In the genomic region with DNA sequence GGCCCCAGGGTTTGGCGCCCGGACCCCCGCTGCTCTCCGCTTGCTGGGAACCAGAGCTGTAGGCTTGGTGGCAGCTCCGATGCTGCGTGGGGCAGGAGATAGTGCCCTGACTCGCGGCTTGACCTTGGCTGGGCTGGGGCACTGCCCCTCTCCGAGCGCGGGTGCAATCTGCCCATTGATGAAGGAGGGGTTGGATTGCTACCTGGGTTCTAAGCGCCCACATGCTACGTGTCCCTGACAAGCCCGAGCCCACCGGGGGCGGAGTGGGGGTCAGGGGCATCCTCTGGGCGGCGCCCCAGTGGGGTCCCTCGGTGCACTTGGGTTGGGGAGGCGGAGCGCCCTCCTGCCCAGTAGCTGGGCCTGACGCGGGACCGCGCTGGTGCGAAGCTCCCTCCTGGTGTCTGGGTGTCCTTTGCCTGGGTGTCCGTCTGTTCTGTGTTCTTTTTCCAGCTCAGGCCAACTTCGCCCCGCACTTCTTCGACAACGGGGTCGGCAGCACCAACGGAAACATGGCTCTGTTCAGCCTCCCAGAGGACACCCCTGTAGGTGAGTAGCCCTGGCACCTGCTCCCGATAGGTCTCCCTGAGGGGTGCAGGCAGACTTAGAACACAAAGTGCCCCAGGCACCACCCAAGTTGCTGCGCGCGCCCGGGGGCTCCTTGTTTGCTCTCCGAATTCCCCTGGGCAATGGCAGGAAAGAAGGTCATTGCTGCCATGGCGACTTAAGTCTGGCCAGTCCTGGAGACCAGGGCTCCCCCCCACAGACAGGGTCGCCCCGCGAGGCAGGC, we compare ENCODE assay signal across 2 cellular contexts.
TF ChIP-seq lines count a peak whose summit lies in the region.

No MANE protein-coding gene starts in this region.

TF ChIP-seq in A549, 52 proteins besides CTCF, POLR2A, EP300 and RAD21:
- TF ChIP-seq TFCP2L1 (CRISPR knock-in tag; IDR thresholded peaks at IDR 0.05) (no peak), RCOR1 (IDR thresholded peaks at IDR 0.05; ENCODE audit: low read depth, low read length) (no peak), ZSCAN20 (CRISPR knock-in tag; IDR thresholded peaks at IDR 0.05) (no peak), MYC (IDR thresholded peaks at IDR 0.05; ENCODE audit: borderline replicate concordance, low read length) (no peak), CHD4 (IDR thresholded peaks at IDR 0.05; ENCODE audit: borderline replicate concordance) (no peak), RARB (CRISPR knock-in tag; IDR thresholded peaks at IDR 0.05) (no peak), ZC3H11A (IDR thresholded peaks at IDR 0.05) (no peak), NFE2L2 (conservative IDR thresholded peaks at IDR 0.05; ENCODE audit: low read length) (no peak), FOXS1 (CRISPR knock-in tag; IDR thresholded peaks at IDR 0.05) (no peak), CBX8 (IDR thresholded peaks at IDR 0.05) (no peak), PHF8 (IDR thresholded peaks at IDR 0.05; ENCODE audit: borderline replicate concordance, low read depth) (no peak), POLR2AphosphoS2 (conservative IDR thresholded peaks at IDR 0.05; ENCODE audit: low read length) (no peak), RNF2 (IDR thresholded peaks at IDR 0.05; ENCODE audit: borderline replicate concordance, low read depth) (no peak), HEYL (CRISPR knock-in tag; IDR thresholded peaks at IDR 0.05) (no peak), KDM5A (IDR thresholded peaks at IDR 0.05) (no peak)
- TF ChIP-seq, protein P1, sequence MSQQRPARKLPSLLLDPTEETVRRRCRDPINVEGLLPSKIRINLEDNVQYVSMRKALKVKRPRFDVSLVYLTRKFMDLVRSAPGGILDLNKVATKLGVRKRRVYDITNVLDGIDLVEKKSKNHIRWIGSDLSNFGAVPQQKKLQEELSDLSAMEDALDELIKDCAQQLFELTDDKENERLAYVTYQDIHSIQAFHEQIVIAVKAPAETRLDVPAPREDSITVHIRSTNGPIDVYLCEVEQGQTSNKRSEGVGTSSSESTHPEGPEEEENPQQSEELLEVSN (IDR thresholded peaks at IDR 0.05; ENCODE audit: borderline replicate concordance, low read depth): no peak
- TF ChIP-seq, protein P2, sequence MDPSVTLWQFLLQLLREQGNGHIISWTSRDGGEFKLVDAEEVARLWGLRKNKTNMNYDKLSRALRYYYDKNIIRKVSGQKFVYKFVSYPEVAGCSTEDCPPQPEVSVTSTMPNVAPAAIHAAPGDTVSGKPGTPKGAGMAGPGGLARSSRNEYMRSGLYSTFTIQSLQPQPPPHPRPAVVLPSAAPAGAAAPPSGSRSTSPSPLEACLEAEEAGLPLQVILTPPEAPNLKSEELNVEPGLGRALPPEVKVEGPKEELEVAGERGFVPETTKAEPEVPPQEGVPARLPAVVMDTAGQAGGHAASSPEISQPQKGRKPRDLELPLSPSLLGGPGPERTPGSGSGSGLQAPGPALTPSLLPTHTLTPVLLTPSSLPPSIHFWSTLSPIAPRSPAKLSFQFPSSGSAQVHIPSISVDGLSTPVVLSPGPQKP (IDR thresholded peaks at IDR 0.05; ENCODE audit: low read depth, low read length): no peak
- TF ChIP-seq, protein P3, sequence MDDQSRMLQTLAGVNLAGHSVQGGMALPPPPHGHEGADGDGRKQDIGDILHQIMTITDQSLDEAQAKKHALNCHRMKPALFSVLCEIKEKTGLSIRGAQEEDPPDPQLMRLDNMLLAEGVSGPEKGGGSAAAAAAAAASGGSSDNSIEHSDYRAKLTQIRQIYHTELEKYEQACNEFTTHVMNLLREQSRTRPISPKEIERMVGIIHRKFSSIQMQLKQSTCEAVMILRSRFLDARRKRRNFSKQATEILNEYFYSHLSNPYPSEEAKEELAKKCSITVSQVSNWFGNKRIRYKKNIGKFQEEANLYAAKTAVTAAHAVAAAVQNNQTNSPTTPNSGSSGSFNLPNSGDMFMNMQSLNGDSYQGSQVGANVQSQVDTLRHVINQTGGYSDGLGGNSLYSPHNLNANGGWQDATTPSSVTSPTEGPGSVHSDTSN (IDR thresholded peaks at IDR 0.05): no peak
TF ChIP-seq in A549: peak in this region for 0.

TF ChIP-seq in GM12878, 131 proteins besides CTCF, POLR2A, EP300 and RAD21:
- no peak for TF ChIP-seq CBFB (IDR thresholded peaks at IDR 0.05; ENCODE audit: low read depth)
- no peak for TF ChIP-seq SP1 (IDR thresholded peaks at IDR 0.05; ENCODE audit: low read depth, low read length)
- no peak for TF ChIP-seq ZZZ3 (IDR thresholded peaks at IDR 0.05; ENCODE audit: control insufficient read depth, insufficient read length, low read depth)
- no peak for TF ChIP-seq NBN (IDR thresholded peaks at IDR 0.05)
- TF ChIP-seq STAT1 (conservative IDR thresholded peaks at IDR 0.05): no peak
- TF ChIP-seq FOXM1 (IDR thresholded peaks at IDR 0.05; ENCODE audit: low read depth, low read length): no peak
- TF ChIP-seq, protein P4, sequence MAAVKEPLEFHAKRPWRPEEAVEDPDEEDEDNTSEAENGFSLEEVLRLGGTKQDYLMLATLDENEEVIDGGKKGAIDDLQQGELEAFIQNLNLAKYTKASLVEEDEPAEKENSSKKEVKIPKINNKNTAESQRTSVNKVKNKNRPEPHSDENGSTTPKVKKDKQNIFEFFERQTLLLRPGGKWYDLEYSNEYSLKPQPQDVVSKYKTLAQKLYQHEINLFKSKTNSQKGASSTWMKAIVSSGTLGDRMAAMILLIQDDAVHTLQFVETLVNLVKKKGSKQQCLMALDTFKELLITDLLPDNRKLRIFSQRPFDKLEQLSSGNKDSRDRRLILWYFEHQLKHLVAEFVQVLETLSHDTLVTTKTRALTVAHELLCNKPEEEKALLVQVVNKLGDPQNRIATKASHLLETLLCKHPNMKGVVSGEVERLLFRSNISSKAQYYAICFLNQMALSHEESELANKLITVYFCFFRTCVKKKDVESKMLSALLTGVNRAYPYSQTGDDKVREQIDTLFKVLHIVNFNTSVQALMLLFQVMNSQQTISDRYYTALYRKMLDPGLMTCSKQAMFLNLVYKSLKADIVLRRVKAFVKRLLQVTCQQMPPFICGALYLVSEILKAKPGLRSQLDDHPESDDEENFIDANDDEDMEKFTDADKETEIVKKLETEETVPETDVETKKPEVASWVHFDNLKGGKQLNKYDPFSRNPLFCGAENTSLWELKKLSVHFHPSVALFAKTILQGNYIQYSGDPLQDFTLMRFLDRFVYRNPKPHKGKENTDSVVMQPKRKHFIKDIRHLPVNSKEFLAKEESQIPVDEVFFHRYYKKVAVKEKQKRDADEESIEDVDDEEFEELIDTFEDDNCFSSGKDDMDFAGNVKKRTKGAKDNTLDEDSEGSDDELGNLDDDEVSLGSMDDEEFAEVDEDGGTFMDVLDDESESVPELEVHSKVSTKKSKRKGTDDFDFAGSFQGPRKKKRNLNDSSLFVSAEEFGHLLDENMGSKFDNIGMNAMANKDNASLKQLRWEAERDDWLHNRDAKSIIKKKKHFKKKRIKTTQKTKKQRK (IDR thresholded peaks at IDR 0.05; ENCODE audit: low read depth, low read length): no peak
- TF ChIP-seq, protein P5, sequence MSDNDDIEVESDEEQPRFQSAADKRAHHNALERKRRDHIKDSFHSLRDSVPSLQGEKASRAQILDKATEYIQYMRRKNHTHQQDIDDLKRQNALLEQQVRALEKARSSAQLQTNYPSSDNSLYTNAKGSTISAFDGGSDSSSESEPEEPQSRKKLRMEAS (IDR thresholded peaks at IDR 0.05; ENCODE audit: low read depth, low read length): no peak
- no peak for TF ChIP-seq SRF (IDR thresholded peaks at IDR 0.05; ENCODE audit: low read depth in 2 of 2, low read length in 2 of 2)
- no peak for TF ChIP-seq RCOR1 (conservative IDR thresholded peaks at IDR 0.05; ENCODE audit: low read depth, low read length)
- TF ChIP-seq, protein P6, sequence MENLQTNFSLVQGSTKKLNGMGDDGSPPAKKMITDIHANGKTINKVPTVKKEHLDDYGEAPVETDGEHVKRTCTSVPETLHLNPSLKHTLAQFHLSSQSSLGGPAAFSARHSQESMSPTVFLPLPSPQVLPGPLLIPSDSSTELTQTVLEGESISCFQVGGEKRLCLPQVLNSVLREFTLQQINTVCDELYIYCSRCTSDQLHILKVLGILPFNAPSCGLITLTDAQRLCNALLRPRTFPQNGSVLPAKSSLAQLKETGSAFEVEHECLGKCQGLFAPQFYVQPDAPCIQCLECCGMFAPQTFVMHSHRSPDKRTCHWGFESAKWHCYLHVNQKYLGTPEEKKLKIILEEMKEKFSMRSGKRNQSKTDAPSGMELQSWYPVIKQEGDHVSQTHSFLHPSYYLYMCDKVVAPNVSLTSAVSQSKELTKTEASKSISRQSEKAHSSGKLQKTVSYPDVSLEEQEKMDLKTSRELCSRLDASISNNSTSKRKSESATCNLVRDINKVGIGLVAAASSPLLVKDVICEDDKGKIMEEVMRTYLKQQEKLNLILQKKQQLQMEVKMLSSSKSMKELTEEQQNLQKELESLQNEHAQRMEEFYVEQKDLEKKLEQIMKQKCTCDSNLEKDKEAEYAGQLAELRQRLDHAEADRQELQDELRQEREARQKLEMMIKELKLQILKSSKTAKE (IDR thresholded peaks at IDR 0.05; ENCODE audit: low read depth, poor library complexity, severe bottlenecking): no peak
- TF ChIP-seq, protein P2 (IDR thresholded peaks at IDR 0.05; ENCODE audit: low read depth, low read length): no peak
- TF ChIP-seq, protein P3 (IDR thresholded peaks at IDR 0.05; ENCODE audit: insufficient replicate concordance, low read depth, low read length): no peak
- no peak for TF ChIP-seq NFYA (IDR thresholded peaks at IDR 0.05; ENCODE audit: borderline replicate concordance, low read depth, low read length)
- no peak for TF ChIP-seq WRNIP1 (IDR thresholded peaks at IDR 0.05; ENCODE audit: borderline replicate concordance, low read depth, low read length)
- TF ChIP-seq CREM (IDR thresholded peaks at IDR 0.05; ENCODE audit: low read depth): no peak
